In genomic region chr12:5003025-5003666, GRCh38 we compare ENCODE assay signal across 8 cellular contexts. TPM values are rescaled to one million over a fixed set of nuclear protein-coding genes. Genes with fewer than 3 reads are reported as not detected.
DNase-seq lines count a peak whose midpoint lies in the region; ATAC-seq, FAIRE-seq and TF ChIP-seq lines count a peak whose summit lies in the region.

No MANE protein-coding gene starts in this region.

- TF ChIP-seq CTCF in foreskin keratinocyte (conservative IDR thresholded peaks at IDR 0.05) = peak; percentile 93

- H2AK5ac ChIP-seq in neuronal stem cell (ENCODE audit: low read depth, low read length) = no peak overlapping the region

- no peak overlapping the region for H2AFZ ChIP-seq in neuronal stem cell (ENCODE audit: low read length)

- no peak overlapping the region for H3K4me3 ChIP-seq in neuronal stem cell (ENCODE audit: low read length in 2 of 2)

- peak; percentile 88 for FAIRE-seq in urothelium cell line (lab: Jason Lieb, UNC)

- no peak overlapping the region for H3K9ac ChIP-seq in neuronal stem cell (ENCODE audit: low read depth, low read length, poor library complexity)

- no peaks in the 10 kb centered on the region for H3K79me1 ChIP-seq in neuronal stem cell (ENCODE audit: low read depth, low read length)

- H3K27ac ChIP-seq in foreskin keratinocyte (no peak overlapping the region), neuronal stem cell (replicated peaks; ENCODE audit: low read length) (no peak overlapping the region)

- no peak overlapping the region for H3K4ac ChIP-seq in neuronal stem cell (ENCODE audit: low read length)

- no peak overlapping the region for H2BK120ac ChIP-seq in neuronal stem cell (ENCODE audit: low read depth, low read length)

- no peak overlapping the region for H3K14ac ChIP-seq in neuronal stem cell (ENCODE audit: low read length)

- H3K18ac ChIP-seq in neuronal stem cell (ENCODE audit: low read length) = no peak overlapping the region

- peak; percentile 30 for DNase-seq in GM04504 (ENCODE audit: low read depth)
- DNase-seq in NCI-H446 treated with DMSO at 0.1 percent for 48 hours (lab: John Stamatoyannopoulos, UW) = peak; percentile 57
- peak; percentile 18 for DNase-seq in activated CD8-positive, alpha-beta memory T cell treated with anti-CD3 and anti-CD28 coated beads, Interleukin-2, amount 50 U/mL, for 4 hours
- DNase-seq in foreskin keratinocyte = peak in 1 of 2 donors; percentile 25
- DNase-seq in neuronal stem cell (ENCODE audit: low spot score) = peak; percentile 54
- DNase-seq in urothelium cell line (ENCODE audit: low spot score) = peak; percentile 90

- H3K36me3 ChIP-seq in neuronal stem cell (replicated peaks in 1 of 2; ENCODE audit: control insufficient read depth in 2 of 2, insufficient read depth in 2 of 2, low read length in 2 of 2) = no peaks in the 10 kb centered on the region

- no peak overlapping the region for H2BK12ac ChIP-seq in neuronal stem cell (ENCODE audit: low read length)

- no peaks in the 10 kb centered on the region for H3K9me3 ChIP-seq in neuronal stem cell (replicated peaks in 1 of 2; ENCODE audit: control insufficient read depth in 2 of 2, insufficient read depth in 1 of 2, low read depth in 1 of 2, low read length in 2 of 2)

- no peak overlapping the region for H3K4me2 ChIP-seq in neuronal stem cell (ENCODE audit: insufficient read depth, low read length, poor library complexity, severe bottlenecking)

- ATAC-seq in HG03064 (IDR thresholded peaks at IDR 0.05; ENCODE audit: low read depth, unreplicated experiment) = peak; percentile 55
- ATAC-seq in foreskin keratinocyte = peak; percentile 87
- ATAC-seq in HG03520 (IDR thresholded peaks at IDR 0.05; ENCODE audit: unreplicated experiment) = no peak

- H4K91ac ChIP-seq in neuronal stem cell (ENCODE audit: low read depth, low read length, poor library complexity) = no peak overlapping the region

- H3K23ac ChIP-seq in neuronal stem cell (ENCODE audit: low read depth, low read length, poor library complexity) = no peak overlapping the region

- H2BK5ac ChIP-seq in neuronal stem cell (ENCODE audit: low read length) = no peak overlapping the region

- peaks cover 6% of the 10 kb centered on the region for H3K27me3 ChIP-seq in foreskin keratinocyte
- H3K27me3 ChIP-seq in neuronal stem cell (ENCODE audit: control insufficient read depth in 3 of 3, insufficient read depth in 3 of 3, low read depth in 1 of 3, low read length in 3 of 3) = no peaks in the 10 kb centered on the region

- no peak overlapping the region for H4K8ac ChIP-seq in neuronal stem cell (ENCODE audit: low read depth, low read length)

- H3K4me1 ChIP-seq in foreskin keratinocyte (peaks cover 3% of the 10 kb centered on the region), neuronal stem cell (ENCODE audit: control insufficient read depth in 2 of 2, insufficient read depth in 1 of 2, low read depth in 1 of 2, low read length in 2 of 2) (peaks cover 0 to 9% of the 10 kb centered on the region in 2 donors)

- H2BK15ac ChIP-seq in neuronal stem cell (ENCODE audit: low read length) = no peak overlapping the region

- WGBS in neuronal stem cell (ENCODE audit: extremely low coverage in 2 of 2, insufficient read length in 2 of 2, insufficient replicate concordance in 1 of 2), 2 donors = no CpG with 5 or more reads among the region's 9 CpGs

RNA-seq across cellular contexts. Expression of gene KCNA5, which starts 40.5 kb away (rescaled TPM):
- total RNA-seq in foreskin keratinocyte = not detected in 2 replicates
- polyA plus RNA-seq in foreskin keratinocyte = not detected in 2 replicates
- polyA plus RNA-seq in neuronal stem cell (2013, experiment 1 of 2) = 0.21 TPM
- 0.28 TPM for polyA plus RNA-seq in neuronal stem cell (2013, experiment 2 of 2)
